Comparison of ENCODE assay signal across 13 cellular contexts in the genomic region with DNA sequence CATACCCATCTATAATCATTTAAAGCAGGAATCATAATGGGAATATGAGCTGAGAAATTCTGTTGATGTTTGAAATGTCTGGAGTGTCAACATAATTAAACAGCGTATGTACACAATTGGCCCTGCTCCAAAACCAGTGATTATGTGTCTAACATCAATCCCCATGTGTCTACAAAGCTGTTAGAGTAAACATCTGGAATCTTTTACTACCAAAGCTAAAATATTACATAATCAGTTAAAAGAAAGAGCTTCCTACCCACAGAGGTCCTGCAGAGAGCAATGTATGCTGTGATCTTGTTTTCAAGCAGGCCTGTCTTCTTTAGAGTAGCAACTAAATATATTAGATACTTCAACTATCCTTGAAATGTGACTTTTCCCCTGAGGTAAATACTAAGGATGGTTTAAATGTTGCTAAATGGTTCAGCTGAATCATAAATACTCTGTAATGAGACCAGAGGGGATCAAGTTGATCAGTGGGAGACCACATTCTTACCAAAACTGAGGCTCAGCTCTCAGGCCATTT.
DNase-seq lines count a peak whose midpoint lies in the region; ATAC-seq and TF ChIP-seq lines count a peak whose summit lies in the region.
"Had no signal": no experiment of that assay in that cellular context is flagged by ENCODE, and none has a peak within 500 bp of the region (broad histone marks: within the 10 kb centered on the region; RNA-seq: fewer than 3 reads in every experiment).

No MANE protein-coding gene starts in this region.

- H3K4me1 Mint-ChIP-seq in activated CD4-positive, alpha-beta T cell treated with anti-CD3 and anti-CD28 coated beads for 36 hours = no peaks in the 10 kb centered on the region
- H3K4me1 Mint-ChIP-seq: B cell, memory B cell had no signal

- H3K27ac ChIP-seq in aorta (ENCODE audit: low read depth in 1 of 2, low read length in 2 of 2) = no peak overlapping the region
- H3K27ac ChIP-seq: pancreas had no signal

- no peak overlapping the region for H3K27ac Mint-ChIP-seq in activated CD4-positive, alpha-beta T cell treated with anti-CD3 and anti-CD28 coated beads for 36 hours
- H3K27ac Mint-ChIP-seq: B cell, brain, memory B cell had no signal

- H3K4me3 Mint-ChIP-seq in activated CD4-positive, alpha-beta T cell treated with anti-CD3 and anti-CD28 coated beads for 36 hours = no peak overlapping the region
- H3K4me3 Mint-ChIP-seq: B cell, brain, memory B cell had no signal

- intact Hi-C loops in aorta (cut with DNase I) = loop anchor here in 1 of 2 donors (5.0 kb wide), 2 partner anchors 75 to 595 kb away; partner anchors contain the start of gene RASSF8
- intact Hi-C loops in activated CD4-positive, alpha-beta T cell treated with anti-CD3 and anti-CD28 coated beads for 36 hours (cut with DNase I, micrococcal nuclease) = no loop called here

- 42 to 49% methylated on average over 1 of the region's 1 CpG for WGBS in aorta, 2 donors

- H3K4me3 ChIP-seq in epithelial cell of esophagus (ENCODE audit: low read length) (no peak overlapping the region), aorta (ENCODE audit: low read length in 2 of 2) (no peak overlapping the region)
- H3K4me3 ChIP-seq: pancreas had no signal

- H3K36me3 ChIP-seq in aorta (ENCODE audit: control insufficient read depth in 1 of 2, insufficient read depth in 2 of 2, low read length in 1 of 2) = no peaks in the 10 kb centered on the region
- H3K36me3 ChIP-seq: pancreas had no signal

- H3K27me3 ChIP-seq in aorta (ENCODE audit: control insufficient read depth in 1 of 2, insufficient read depth in 2 of 2, low read length in 1 of 2) = no peaks in the 10 kb centered on the region
- H3K27me3 ChIP-seq: pancreas had no signal

- peaks cover 10 to 12% of the 10 kb centered on the region in 2 donors for H3K4me1 ChIP-seq in aorta (ENCODE audit: control insufficient read depth in 1 of 2, insufficient read depth in 2 of 2, low read length in 2 of 2)

- no peaks in the 10 kb centered on the region for H3K9me3 Mint-ChIP-seq in activated CD4-positive, alpha-beta T cell treated with anti-CD3 and anti-CD28 coated beads for 36 hours (ENCODE audit: low read depth)
- H3K9me3 Mint-ChIP-seq: brain, memory B cell had no signal

- CTCF ChIA-PET in activated CD4-positive, alpha-beta T cell treated with anti-CD3 and anti-CD28 coated beads for 36 hours (lab: Charles Lee) = interaction anchor here (0.7 to 1.9 kb wide), 5 partner anchors 9 to 597 kb away, joined by 3 to 6 read pairs (median 4); no protein-coding TSS in a partner anchor

- H3K36me3 Mint-ChIP-seq in activated CD4-positive, alpha-beta T cell treated with anti-CD3 and anti-CD28 coated beads for 36 hours (ENCODE audit: low read depth) = no peaks in the 10 kb centered on the region
- H3K36me3 Mint-ChIP-seq: brain, memory B cell had no signal

- peak; percentile 1 for DNase-seq in SIG-M5 treated with dmso at 0.1 percent for 504 hours (lab: John Stamatoyannopoulos, UW; ENCODE audit: unreplicated experiment)
- DNase-seq in SIG-M5 (lab: John Stamatoyannopoulos, UW) = no peak
- peak; percentile 71 for DNase-seq in NCI-H774 (lab: John Stamatoyannopoulos, UW)
- DNase-seq in epithelial cell of esophagus (ENCODE audit: low read depth) = peak; percentile 26
- DNase-seq in aorta = no peak
- DNase-seq in NCI-H128 (lab: John Stamatoyannopoulos, UW; ENCODE audit: unreplicated experiment) = no peak
- DNase-seq in activated CD4-positive, alpha-beta T cell treated with anti-CD3 and anti-CD28 coated beads for 36 hours = no peak
- DNase-seq: activated CD4-positive, alpha-beta T cell treated with anti-CD3 and anti-CD28 coated beads for 4 hours; pancreas had no signal

- no peaks in the 10 kb centered on the region for H3K27me3 Mint-ChIP-seq in activated CD4-positive, alpha-beta T cell treated with anti-CD3 and anti-CD28 coated beads for 36 hours
- H3K27me3 Mint-ChIP-seq: B cell, brain, memory B cell had no signal

- ATAC-seq in aorta (ENCODE audit: low FRiP score) (no peak), HG03045 (IDR thresholded peaks at IDR 0.05; ENCODE audit: unreplicated experiment) (no peak)
- no peak for ATAC-seq in activated CD4-positive, alpha-beta T cell treated with anti-CD3 and anti-CD28 coated beads for 36 hours
- ATAC-seq: pancreas had no signal

- POLR2A ChIA-PET in activated CD4-positive, alpha-beta T cell treated with anti-CD3 and anti-CD28 coated beads for 36 hours (lab: Charles Lee) = no interaction called here

- TF ChIP-seq CTCF in epithelial cell of esophagus (IDR thresholded peaks at IDR 0.05; ENCODE audit: insufficient read depth, low read depth, low read length, missing control alignments) = no peak

- H3K9me3 ChIP-seq in aorta (ENCODE audit: control insufficient read depth, low read length) = no peaks in the 10 kb centered on the region
- H3K9me3 ChIP-seq: pancreas had no signal

Comparison
In these comparisons a context has a peak if more than half of its experiments do, and no peak if none do; other contexts are left out.
1. DNase-seq: peak in SIG-M5 treated with dmso at 0.1 percent for 504 hours (single experiment), NCI-H774 (single experiment) and epithelial cell of esophagus (single experiment); none in SIG-M5 (single experiment), aorta (0 of 2), NCI-H128 (single experiment) and activated CD4-positive, alpha-beta T cell treated with anti-CD3 and anti-CD28 coated beads for 36 hours (single experiment).